In genomic region chr9:75930766-75931311, GRCh38 we compare ENCODE assay signal across 2 cellular contexts.
TF ChIP-seq lines count a peak whose summit lies in the region.

No MANE protein-coding gene starts in this region.

TF ChIP-seq in liver, 16 proteins besides CTCF, POLR2A, EP300 and RAD21:
- no peak for TF ChIP-seq HNF4A (conservative IDR thresholded peaks at IDR 0.05)
- TF ChIP-seq YY1 (IDR thresholded peaks at IDR 0.05) = no peak
- TF ChIP-seq JUND (IDR thresholded peaks at IDR 0.05) = no peak
- TF ChIP-seq NR2F2 (IDR thresholded peaks at IDR 0.05) = peak; percentile 33
- TF ChIP-seq GABPA (IDR thresholded peaks at IDR 0.05 in 1 of 2, conservative IDR thresholded peaks at IDR 0.05 in 1 of 2) = no peak
- TF ChIP-seq MAX (IDR thresholded peaks at IDR 0.05) = no peak
- TF ChIP-seq HNF4G (IDR thresholded peaks at IDR 0.05) = no peak
- no peak for TF ChIP-seq ZBTB33 (IDR thresholded peaks at IDR 0.05)
- no peak for TF ChIP-seq TAF1 (conservative IDR thresholded peaks at IDR 0.05)
- peak in 1 of 2 donors; percentile 18 for TF ChIP-seq RXRA (IDR thresholded peaks at IDR 0.05)
- TF ChIP-seq ATF3 (IDR thresholded peaks at IDR 0.05) = no peak
- no peak for TF ChIP-seq REST (IDR thresholded peaks at IDR 0.05)
- TF ChIP-seq SP1 (IDR thresholded peaks at IDR 0.05) = no peak
TF ChIP-seq in liver: peak in this region for 2.

TF ChIP-seq in HepG2, 621 proteins besides CTCF, POLR2A, EP300 and RAD21:
- TF ChIP-seq PHF5A (CRISPR knock-in tag; IDR thresholded peaks at IDR 0.05; ENCODE audit: low read depth, unreplicated experiment) (no peak), THYN1 (CRISPR knock-in tag; IDR thresholded peaks at IDR 0.05; ENCODE audit: borderline replicate concordance, low read depth) (no peak)
TF ChIP-seq in HepG2: peak in this region for 0.
